Comparison of ENCODE assay signal across 20 cellular contexts in genomic region chr18:9931679-9932078, GRCh38. TPM values are rescaled to one million over a fixed set of nuclear protein-coding genes. Genes with fewer than 3 reads are reported as not detected.
DNase-seq lines count a peak whose midpoint lies in the region; ATAC-seq, FAIRE-seq and TF ChIP-seq lines count a peak whose summit lies in the region.
"Had no signal": no experiment of that assay in that cellular context is flagged by ENCODE, and none has a peak within 500 bp of the region (broad histone marks: within the 10 kb centered on the region; RNA-seq: fewer than 3 reads in every experiment).

No MANE protein-coding gene starts in this region.

- H3K4me2 ChIP-seq in H1 (ENCODE audit: insufficient read depth in 1 of 2, low read depth in 2 of 2, low read length in 2 of 2): no peak overlapping the region
- H3K4me2 ChIP-seq: GM23338 had no signal

- H2BK12ac ChIP-seq in H1 (ENCODE audit: low read depth, low read length): no peak overlapping the region

- CTCF ChIA-PET in H1 (lab: Charles Lee; ENCODE audit: partially characterized antibody): no interaction called here

- H3K56ac ChIP-seq in H1 (replicated peaks; ENCODE audit: insufficient read length, low read depth, low read length): no peak overlapping the region

- peaks cover 0 to 82% of the 10 kb centered on the region in 2 experiments; a peak in 3 of 4 replicates for H3K79me2 ChIP-seq in H1 (ENCODE audit: control insufficient read depth in 1 of 2, insufficient read depth in 2 of 2, low read length in 2 of 2)

- H3K23ac ChIP-seq in H1 (ENCODE audit: insufficient read length): no peak overlapping the region

- H2AK5ac ChIP-seq in H1 (ENCODE audit: low read depth, low read length): no peak overlapping the region

- H3K27me3 ChIP-seq in H1 (replicated peaks in 1 of 4; ENCODE audit: control insufficient read depth in 3 of 4, extremely low read depth in 1 of 4, insufficient read depth in 3 of 4, low read length in 3 of 4) (no peaks in the 10 kb centered on the region), neutrophil (no peaks in the 10 kb centered on the region)

- H3K4me3 Mint-ChIP-seq in activated naive CD8-positive, alpha-beta T cell: no peak overlapping the region
- H3K4me3 Mint-ChIP-seq in activated naive CD8-positive, alpha-beta T cell treated with anti-CD3 and anti-CD28 coated beads for 36 hours: no peak overlapping the region
- H3K4me3 Mint-ChIP-seq in activated T-cell treated with anti-CD3 and anti-CD28 coated beads, Interleukin-2, amount 50 U/mL, for 4 hours: no peak overlapping the region
- H3K4me3 Mint-ChIP-seq: GM23338 had no signal

- H3K18ac ChIP-seq in H1 (ENCODE audit: extremely low read depth, low read length): no peak overlapping the region

- H4K91ac ChIP-seq in H1 (replicated peaks; ENCODE audit: insufficient read length, low read length): no peak overlapping the region

- no peak overlapping the region for H4K8ac ChIP-seq in H1 (ENCODE audit: extremely low read depth, insufficient read depth, low read length)

- H3K27ac ChIP-seq in H1 (ENCODE audit: low read depth, low read length): no peak overlapping the region
- peak overlapping the region; percentile 59 for H3K27ac ChIP-seq in neutrophil

- H3K4me3 ChIP-seq in H1 (ENCODE audit: extremely low read depth in 1 of 4, insufficient read depth in 2 of 4, low read depth in 3 of 4, low read length in 4 of 4) (no peak overlapping the region), neutrophil (ENCODE audit: low read depth in 1 of 2, low read length in 1 of 2) (no peak overlapping the region)
- H3K4me3 ChIP-seq: GM12878, GM23338 had no signal

- DNase-seq in activated naive CD8-positive, alpha-beta T cell treated with anti-CD3 and anti-CD28 coated beads for 36 hours: no peak
- DNase-seq in H1 (ENCODE audit: low read depth in 1 of 2, low spot score in 2 of 2) (no peak), H54 (ENCODE audit: insufficient read length, low spot score) (no peak), NCI-H82 (lab: John Stamatoyannopoulos, UW) (no peak)
- no peak for DNase-seq in activated T-cell treated with anti-CD3 and anti-CD28 coated beads, Interleukin-2, amount 50 U/mL, for 4 hours
- DNase-seq: 8988T; Calu3; CD4-positive, alpha-beta memory T cell; KBM-7; NCI-H1105; NCI-H2081 treated with DMSO at 0.1 percent for 48 hours; NCI-H446 treated with DMSO at 0.1 percent for 48 hours; NCI-H69; SHP77 had no signal

- no peak for ATAC-seq in activated T-cell treated with anti-CD3 and anti-CD28 coated beads, Interleukin-2, amount 50 U/mL, for 4 hours
- ATAC-seq in SK-N-SH treated with all-trans-retinoic acid at 6 μM for 48 hours: no peak
- ATAC-seq: GM12878, GM23338 had no signal

- TF ChIP-seq EP300 in H1 (IDR thresholded peaks at IDR 0.05; ENCODE audit: borderline replicate concordance in 1 of 2, low read depth in 2 of 2, low read length in 2 of 2): no peak

- H2AFZ ChIP-seq in H1 (ENCODE audit: low read length): no peak overlapping the region
- H2AFZ ChIP-seq: GM23338 had no signal

- no peak overlapping the region for H3K4ac ChIP-seq in H1 (replicated peaks; ENCODE audit: insufficient read length, low read depth, low read length)

- H3K4me1 ChIP-seq in H1 (replicated peaks in 1 of 4; ENCODE audit: control insufficient read depth in 3 of 4, insufficient read depth in 4 of 4, low read length in 3 of 4) (peaks cover 0 to 5% (median 3%) of the 10 kb centered on the region in 4 experiments; a peak in 4 of 7 replicates), neutrophil (ENCODE audit: control insufficient read depth in 1 of 2, insufficient read depth in 1 of 2, low read depth in 1 of 2, low read length in 1 of 2) (peaks cover 10 to 34% of the 10 kb centered on the region in 2 experiments)

- H3K9me3 ChIP-seq in H1 (ENCODE audit: insufficient read depth in 2 of 2, low read depth in 1 of 2, low read length in 1 of 2) (no peaks in the 10 kb centered on the region), neutrophil (no peaks in the 10 kb centered on the region)

- H3K36me3 Mint-ChIP-seq in activated naive CD8-positive, alpha-beta T cell: peaks cover 3% of the 10 kb centered on the region
- peaks cover 13% of the 10 kb centered on the region for H3K36me3 Mint-ChIP-seq in activated naive CD8-positive, alpha-beta T cell treated with anti-CD3 and anti-CD28 coated beads for 36 hours
- peaks cover 18% of the 10 kb centered on the region for H3K36me3 Mint-ChIP-seq in activated T-cell treated with anti-CD3 and anti-CD28 coated beads, Interleukin-2, amount 50 U/mL, for 4 hours (ENCODE audit: insufficient read depth)

- no peak overlapping the region for H3K14ac ChIP-seq in H1 (ENCODE audit: insufficient read length)

- peak overlapping the region; percentile 30 for H3K27ac Mint-ChIP-seq in activated naive CD8-positive, alpha-beta T cell
- no peak overlapping the region for H3K27ac Mint-ChIP-seq in activated naive CD8-positive, alpha-beta T cell treated with anti-CD3 and anti-CD28 coated beads for 36 hours

- H4K20me1 ChIP-seq in H1 (replicated peaks in 1 of 2; ENCODE audit: control insufficient read depth in 1 of 2, insufficient read depth in 2 of 2, low read length in 2 of 2): peaks cover 1 to 6% of the 10 kb centered on the region in 2 experiments

- no peak for TF ChIP-seq POLR2A in H1 (IDR thresholded peaks at IDR 0.05; ENCODE audit: control extremely low read depth in 1 of 2, low read depth in 2 of 2, low read length in 2 of 2)
- no peak for TF ChIP-seq POLR2A in H54 (IDR thresholded peaks at IDR 0.05; ENCODE audit: low read depth, low read length)

- H2BK15ac ChIP-seq in H1 (ENCODE audit: low read length): no peak overlapping the region

- H3K36me3 ChIP-seq in H1 (ENCODE audit: control insufficient read depth in 2 of 4, insufficient read depth in 4 of 4, low read length in 3 of 4): peaks cover 2 to 33% (median 8%) of the 10 kb centered on the region in 4 experiments; a peak in 5 of 8 replicates
- H3K36me3 ChIP-seq in neutrophil: peaks cover 30% of the 10 kb centered on the region

- no peak overlapping the region for H3K9ac ChIP-seq in H1 (replicated peaks in 1 of 4; ENCODE audit: extremely low read depth in 1 of 4, low read depth in 3 of 4, low read length in 3 of 4)

- no peak overlapping the region for H2BK5ac ChIP-seq in H1 (ENCODE audit: low read depth, low read length)

- H2BK20ac ChIP-seq in H1 (ENCODE audit: low read length): no peak overlapping the region

- H3K4me1 Mint-ChIP-seq in activated naive CD8-positive, alpha-beta T cell (ENCODE audit: low read depth): peaks cover 60% of the 10 kb centered on the region
- H3K4me1 Mint-ChIP-seq in activated naive CD8-positive, alpha-beta T cell treated with anti-CD3 and anti-CD28 coated beads for 36 hours: peaks cover 44% of the 10 kb centered on the region
- peaks cover 49% of the 10 kb centered on the region for H3K4me1 Mint-ChIP-seq in activated T-cell treated with anti-CD3 and anti-CD28 coated beads, Interleukin-2, amount 50 U/mL, for 4 hours (ENCODE audit: low read depth)

- no peak for TF ChIP-seq RAD21 in H1 (IDR thresholded peaks at IDR 0.05 in 1 of 2, conservative IDR thresholded peaks at IDR 0.05 in 1 of 2; ENCODE audit: low read depth in 2 of 2, low read length in 2 of 2)

- no peaks in the 10 kb centered on the region for H3K79me1 ChIP-seq in H1 (ENCODE audit: low read depth, low read length)

- no peaks in the 10 kb centered on the region for H3K9me3 Mint-ChIP-seq in activated naive CD8-positive, alpha-beta T cell (ENCODE audit: low read depth)
- no peaks in the 10 kb centered on the region for H3K9me3 Mint-ChIP-seq in activated naive CD8-positive, alpha-beta T cell treated with anti-CD3 and anti-CD28 coated beads for 36 hours
- no peaks in the 10 kb centered on the region for H3K9me3 Mint-ChIP-seq in activated T-cell treated with anti-CD3 and anti-CD28 coated beads, Interleukin-2, amount 50 U/mL, for 4 hours
- H3K9me3 Mint-ChIP-seq: CD4-positive, alpha-beta memory T cell; GM23338 had no signal

- 90% methylated on average over 5 of the region's 5 CpGs; no CpG with 5 or more reads in 1 of the 2 experiments for WGBS in H1 (ENCODE audit: extremely low coverage in 1 of 2, insufficient coverage in 1 of 2, insufficient read length in 1 of 2, insufficient replicate concordance in 2 of 2, low coverage in 1 of 2, low lambda C conversion rate in 2 of 2, missing lambda C conversion rate in 1 of 2), 2 experiments

- no peak overlapping the region for H4K5ac ChIP-seq in H1 (ENCODE audit: insufficient read length, low read depth, low read length)

- FAIRE-seq in H1 (lab: Jason Lieb, UNC): no peak
- FAIRE-seq in H54 (lab: Jason Lieb, UNC): no peak
- FAIRE-seq: GM12878, GM19239 had no signal

- POLR2A ChIA-PET in H1 (lab: Charles Lee; ENCODE audit: partially characterized antibody): no interaction called here

- H3K23me2 ChIP-seq in H1 (ENCODE audit: low read depth, low read length): no peaks in the 10 kb centered on the region

- H2BK120ac ChIP-seq in H1 (replicated peaks; ENCODE audit: low read depth, low read length): no peak overlapping the region

- no peak for TF ChIP-seq CTCF in H1 (IDR thresholded peaks at IDR 0.05; ENCODE audit: control extremely low read depth in 1 of 3, insufficient read depth in 1 of 3, low read depth in 1 of 3, low read length in 3 of 3)
- no peak for TF ChIP-seq CTCF in neutrophil (IDR thresholded peaks at IDR 0.05)

- no peaks in the 10 kb centered on the region for H3K27me3 Mint-ChIP-seq in activated naive CD8-positive, alpha-beta T cell
- H3K27me3 Mint-ChIP-seq in activated naive CD8-positive, alpha-beta T cell treated with anti-CD3 and anti-CD28 coated beads for 36 hours: no peaks in the 10 kb centered on the region
- H3K27me3 Mint-ChIP-seq in activated T-cell treated with anti-CD3 and anti-CD28 coated beads, Interleukin-2, amount 50 U/mL, for 4 hours (ENCODE audit: low read depth): no peaks in the 10 kb centered on the region
- H3K27me3 Mint-ChIP-seq: CD4-positive, alpha-beta memory T cell had no signal

RNA-seq across cellular contexts. Expression of gene VAPA, which starts 17.9 kb away (rescaled TPM):
- 100 to 1,000 TPM; 157 to 172 TPM for total RNA-seq in activated naive CD8-positive, alpha-beta T cell treated with anti-CD3 and anti-CD28 coated beads for 36 hours
- total RNA-seq in H1 (2021; fragmentation: NEBNext Ultra II Directional; extraction: Animal tissue kit (Norgen Biotek cat#: 25700)): 128 and 130 TPM in 2 replicates
- polyA plus RNA-seq in H1 (2011; rRNA removed): 44.4 and 79.7 TPM in 2 replicates
- 115 TPM for polyA plus RNA-seq in H1 (2011; cell fraction: cytosol; rRNA removed)
- 58.2 TPM for polyA plus RNA-seq in H1 (2011; cell fraction: nucleus; rRNA removed)
- polyA plus RNA-seq in H1 (2012, experiment 1 of 2): 84.4 to 121 TPM (median 101 TPM) in 4 replicates
- polyA plus RNA-seq in H1 (2012, experiment 2 of 2): 35.1 TPM
- polyA plus RNA-seq in H1 (2013, experiment 1 of 2): 86.3 TPM
- polyA plus RNA-seq in H1 (2013, experiment 2 of 2): 89.4 TPM
- polyA minus RNA-seq in H1 (2011; rRNA and poly(A)+ RNA removed): 63.8 and 88.5 TPM in 2 replicates
- polyA minus RNA-seq in H1 (2011; cell fraction: cytosol; rRNA and poly(A)+ RNA removed): 77.8 TPM
- polyA minus RNA-seq in H1 (2011; cell fraction: nucleus; rRNA and poly(A)+ RNA removed): 59.6 TPM
- total RNA-seq in activated T-cell treated with anti-CD3 and anti-CD28 coated beads, Interleukin-2, amount 50 U/mL, for 4 hours: 100 to 1,000 TPM; 220 to 245 (median 229) TPM

RNA-seq across cellular contexts. Expression of gene TXNDC2, which starts 45.9 kb away (rescaled TPM):
- not detected for total RNA-seq in activated naive CD8-positive, alpha-beta T cell treated with anti-CD3 and anti-CD28 coated beads for 36 hours
- 0.09 TPM in 1 of 2 replicates, not detected in the other for total RNA-seq in H1 (2021; fragmentation: NEBNext Ultra II Directional; extraction: Animal tissue kit (Norgen Biotek cat#: 25700))
- polyA plus RNA-seq in H1 (2011; rRNA removed): 0.11 TPM in 1 of 2 replicates, not detected in the other
- polyA plus RNA-seq in H1 (2011; cell fraction: cytosol; rRNA removed): 0.08 TPM
- polyA plus RNA-seq in H1 (2011; cell fraction: nucleus; rRNA removed): not detected
- polyA plus RNA-seq in H1 (2012, experiment 1 of 2): 0.20 TPM in 1 of 4 replicates, not detected in the others
- not detected for polyA plus RNA-seq in H1 (2012, experiment 2 of 2)
- 0.12 TPM for polyA plus RNA-seq in H1 (2013, experiment 1 of 2)
- 0.11 TPM for polyA plus RNA-seq in H1 (2013, experiment 2 of 2)
- 0.17 TPM in 1 of 2 replicates, not detected in the other for polyA minus RNA-seq in H1 (2011; rRNA and poly(A)+ RNA removed)
- polyA minus RNA-seq in H1 (2011; cell fraction: cytosol; rRNA and poly(A)+ RNA removed): not detected
- polyA minus RNA-seq in H1 (2011; cell fraction: nucleus; rRNA and poly(A)+ RNA removed): 0.20 TPM
- not detected for total RNA-seq in activated T-cell treated with anti-CD3 and anti-CD28 coated beads, Interleukin-2, amount 50 U/mL, for 4 hours
- total RNA-seq: Calu3; CD4-positive, alpha-beta memory T cell; GM23338 had no signal
- polyA plus RNA-seq: CD4-positive, alpha-beta memory T cell had no signal
